Comparison of ENCODE assay signal across 8 cellular contexts in the genomic region with DNA sequence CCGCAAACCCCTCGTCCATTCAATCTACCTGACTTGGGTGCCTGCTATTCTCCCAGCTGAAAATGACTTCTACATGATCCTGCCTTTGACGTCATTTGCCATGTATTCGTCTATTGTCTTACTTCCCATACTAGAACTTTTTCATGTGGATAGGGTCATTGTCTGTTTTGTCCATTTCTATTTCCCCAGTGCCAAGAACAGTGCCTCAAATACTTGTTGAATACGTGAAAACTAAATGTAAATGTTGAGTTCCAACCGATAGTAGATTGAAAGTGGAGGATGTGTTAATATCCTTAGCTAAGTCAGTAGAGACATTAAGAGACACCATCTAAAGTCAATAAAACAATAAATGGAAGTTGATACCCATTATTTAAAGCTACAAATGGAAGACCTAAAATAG. TPM values are rescaled to one million over a fixed set of nuclear protein-coding genes. Genes with fewer than 3 reads are reported as not detected.
A peak's percentile ranks its signal among the peaks of the same experiment; 100 is the strongest.
DNase-seq lines count a peak whose midpoint lies in the region; ATAC-seq and TF ChIP-seq lines count a peak whose summit lies in the region.

No MANE protein-coding gene starts in this region.

- WGBS in tibial nerve, 2 donors = 38% methylated on average over 6 of the region's 6 CpGs

- DNase-seq in activated CD8-positive, alpha-beta memory T cell treated with anti-CD3 and anti-CD28 coated beads, Interleukin-2, amount 10 ng/mL, durations not matched to agents 7 days and 5 days = no peak
- no peak for DNase-seq in activated CD8-positive, alpha-beta memory T cell treated with anti-CD3 and anti-CD28 coated beads for 24 hours
- DNase-seq in activated T-helper 1 cell treated with anti-CD3 and anti-CD28 coated beads, Interleukin-12 subunit alpha, Interleukin-12 subunit beta, Interleukin-2, Interleukin-4 antibody, amounts not matched to agents 30 ng/mL and 10 ng/mL and 1 ng/mL, durations not matched to agents 14 hours and 24 hours and 36 hours (ENCODE audit: low spot score) = no peak
- DNase-seq in kidney tubule cell (ENCODE audit: low spot score) (peak; percentile 33), tibial nerve (ENCODE audit: low spot score in 2 of 2) (no peak), AG08396 (ENCODE audit: low spot score) (no peak), NCI-H526 (lab: John Stamatoyannopoulos, UW) (no peak)

- no peaks in the 10 kb centered on the region for H3K27me3 Mint-ChIP-seq in activated CD8-positive, alpha-beta memory T cell treated with anti-CD3 and anti-CD28 coated beads, Interleukin-2, amount 10 ng/mL, durations not matched to agents 7 days and 5 days
- no peaks in the 10 kb centered on the region for H3K27me3 Mint-ChIP-seq in activated T-helper 1 cell treated with anti-CD3 and anti-CD28 coated beads, Interleukin-12 subunit alpha, Interleukin-12 subunit beta, Interleukin-2, Interleukin-4 antibody, amounts not matched to agents 30 ng/mL and 10 ng/mL and 1 ng/mL, durations not matched to agents 14 hours and 24 hours and 36 hours (ENCODE audit: insufficient read depth)

- intact Hi-C loops in activated T-helper 1 cell treated with anti-CD3 and anti-CD28 coated beads, Interleukin-12 subunit alpha, Interleukin-12 subunit beta, Interleukin-2, Interleukin-4 antibody, amounts not matched to agents 30 ng/mL and 10 ng/mL and 1 ng/mL, durations not matched to agents 14 hours and 24 hours and 36 hours (cut with micrococcal nuclease) = loop anchor here (5.0 kb wide), 2 partner anchors 420 to 1085 kb away; no protein-coding TSS in a partner anchor

- no peak for TF ChIP-seq CTCF in tibial nerve (IDR thresholded peaks at IDR 0.05)

- peaks cover 41% of the 10 kb centered on the region for H3K4me1 Mint-ChIP-seq in activated CD8-positive, alpha-beta memory T cell treated with anti-CD3 and anti-CD28 coated beads, Interleukin-2, amount 10 ng/mL, durations not matched to agents 7 days and 5 days
- H3K4me1 Mint-ChIP-seq in activated T-helper 1 cell treated with anti-CD3 and anti-CD28 coated beads, Interleukin-12 subunit alpha, Interleukin-12 subunit beta, Interleukin-2, Interleukin-4 antibody, amounts not matched to agents 30 ng/mL and 10 ng/mL and 1 ng/mL, durations not matched to agents 14 hours and 24 hours and 36 hours (ENCODE audit: low read depth) = peaks cover 46% of the 10 kb centered on the region

- no peaks in the 10 kb centered on the region for H3K27me3 ChIP-seq in tibial nerve

- CTCF ChIA-PET in activated CD8-positive, alpha-beta memory T cell treated with anti-CD3 and anti-CD28 coated beads, Interleukin-2, amount 10 ng/mL, durations not matched to agents 7 days and 5 days (lab: Charles Lee) = interaction anchor here (0.6 to 4.8 kb wide), 5 partner anchors 30 to 473 kb away, joined by 3 to 21 read pairs (median 3); partner anchors contain the start of gene OR51D1

- ATAC-seq in activated CD8-positive, alpha-beta memory T cell treated with anti-CD3 and anti-CD28 coated beads, Interleukin-2, amount 10 ng/mL, durations not matched to agents 7 days and 5 days = no peak
- ATAC-seq in GM21737 (IDR thresholded peaks at IDR 0.05; ENCODE audit: unreplicated experiment) = no peak

- H3K4me3 ChIP-seq in tibial nerve = peak overlapping the region; percentile 62 to 78 (median 64)

- H3K4me3 Mint-ChIP-seq in activated CD8-positive, alpha-beta memory T cell treated with anti-CD3 and anti-CD28 coated beads, Interleukin-2, amount 10 ng/mL, durations not matched to agents 7 days and 5 days = peak overlapping the region; percentile 87
- H3K4me3 Mint-ChIP-seq in activated T-helper 1 cell treated with anti-CD3 and anti-CD28 coated beads, Interleukin-12 subunit alpha, Interleukin-12 subunit beta, Interleukin-2, Interleukin-4 antibody, amounts not matched to agents 30 ng/mL and 10 ng/mL and 1 ng/mL, durations not matched to agents 14 hours and 24 hours and 36 hours = peak overlapping the region; percentile 92

- H3K4me1 ChIP-seq in tibial nerve = peaks cover 0 to 27% (median 11%) of the 10 kb centered on the region in 4 donors

- peaks cover 0 to 31% (median 2%) of the 10 kb centered on the region in 3 donors for H3K36me3 ChIP-seq in tibial nerve

- TF ChIP-seq EP300 in tibial nerve (IDR thresholded peaks at IDR 0.05) = no peak

- no peaks in the 10 kb centered on the region for H3K9me3 ChIP-seq in tibial nerve

- H3K36me3 Mint-ChIP-seq in activated CD8-positive, alpha-beta memory T cell treated with anti-CD3 and anti-CD28 coated beads, Interleukin-2, amount 10 ng/mL, durations not matched to agents 7 days and 5 days = peaks cover 13% of the 10 kb centered on the region
- H3K36me3 Mint-ChIP-seq in activated T-helper 1 cell treated with anti-CD3 and anti-CD28 coated beads, Interleukin-12 subunit alpha, Interleukin-12 subunit beta, Interleukin-2, Interleukin-4 antibody, amounts not matched to agents 30 ng/mL and 10 ng/mL and 1 ng/mL, durations not matched to agents 14 hours and 24 hours and 36 hours (ENCODE audit: low read depth) = peaks cover 14% of the 10 kb centered on the region

- no peak for TF ChIP-seq POLR2A in tibial nerve (IDR thresholded peaks at IDR 0.05)

- H3K9me3 Mint-ChIP-seq in activated CD8-positive, alpha-beta memory T cell treated with anti-CD3 and anti-CD28 coated beads, Interleukin-2, amount 10 ng/mL, durations not matched to agents 7 days and 5 days (ENCODE audit: low read depth) = no peaks in the 10 kb centered on the region
- peaks cover 3% of the 10 kb centered on the region for H3K9me3 Mint-ChIP-seq in activated T-helper 1 cell treated with anti-CD3 and anti-CD28 coated beads, Interleukin-12 subunit alpha, Interleukin-12 subunit beta, Interleukin-2, Interleukin-4 antibody, amounts not matched to agents 30 ng/mL and 10 ng/mL and 1 ng/mL, durations not matched to agents 14 hours and 24 hours and 36 hours

- H3K27ac Mint-ChIP-seq in activated CD8-positive, alpha-beta memory T cell treated with anti-CD3 and anti-CD28 coated beads, Interleukin-2, amount 10 ng/mL, durations not matched to agents 7 days and 5 days = peak overlapping the region; percentile 92
- peak overlapping the region; percentile 88 for H3K27ac Mint-ChIP-seq in activated T-helper 1 cell treated with anti-CD3 and anti-CD28 coated beads, Interleukin-12 subunit alpha, Interleukin-12 subunit beta, Interleukin-2, Interleukin-4 antibody, amounts not matched to agents 30 ng/mL and 10 ng/mL and 1 ng/mL, durations not matched to agents 14 hours and 24 hours and 36 hours

- peak overlapping the region; percentile 83 to 94 (median 89) for H3K27ac ChIP-seq in tibial nerve

RNA-seq across cellular contexts. Expression of gene TRIM68, which starts 0.9 kb away (rescaled TPM):
- 10 to 100 TPM; 14.9 to 15.9 TPM for total RNA-seq in activated CD8-positive, alpha-beta memory T cell treated with anti-CD3 and anti-CD28 coated beads, Interleukin-2, amount 10 ng/mL, durations not matched to agents 7 days and 5 days
- total RNA-seq in activated T-helper 1 cell treated with anti-CD3 and anti-CD28 coated beads, Interleukin-12 subunit alpha, Interleukin-12 subunit beta, Interleukin-2, Interleukin-4 antibody, amounts not matched to agents 30 ng/mL and 10 ng/mL and 1 ng/mL, durations not matched to agents 14 hours and 24 hours and 36 hours = 8.2 and 9.4 TPM in 2 replicates
- 10 to 100 TPM in 3 of 4 donors, 1 to 10 TPM in 1; 8.1 to 14.2 (median 11.8) TPM for total RNA-seq in tibial nerve

RNA-seq across cellular contexts. Expression of gene OR52I1, which starts 13.3 kb away (rescaled TPM):
- not detected for total RNA-seq in activated CD8-positive, alpha-beta memory T cell treated with anti-CD3 and anti-CD28 coated beads, Interleukin-2, amount 10 ng/mL, durations not matched to agents 7 days and 5 days
- not detected in 2 replicates for total RNA-seq in activated T-helper 1 cell treated with anti-CD3 and anti-CD28 coated beads, Interleukin-12 subunit alpha, Interleukin-12 subunit beta, Interleukin-2, Interleukin-4 antibody, amounts not matched to agents 30 ng/mL and 10 ng/mL and 1 ng/mL, durations not matched to agents 14 hours and 24 hours and 36 hours
- total RNA-seq in tibial nerve = not detected

RNA-seq across cellular contexts. Expression of gene OR52I2, which starts 25.6 kb away (rescaled TPM):
- not detected for total RNA-seq in activated CD8-positive, alpha-beta memory T cell treated with anti-CD3 and anti-CD28 coated beads, Interleukin-2, amount 10 ng/mL, durations not matched to agents 7 days and 5 days
- total RNA-seq in activated T-helper 1 cell treated with anti-CD3 and anti-CD28 coated beads, Interleukin-12 subunit alpha, Interleukin-12 subunit beta, Interleukin-2, Interleukin-4 antibody, amounts not matched to agents 30 ng/mL and 10 ng/mL and 1 ng/mL, durations not matched to agents 14 hours and 24 hours and 36 hours = not detected in 2 replicates
- total RNA-seq in tibial nerve = not detected

RNA-seq across cellular contexts. Expression of gene OR51D1, which starts 30.2 kb away (rescaled TPM):
- total RNA-seq in activated CD8-positive, alpha-beta memory T cell treated with anti-CD3 and anti-CD28 coated beads, Interleukin-2, amount 10 ng/mL, durations not matched to agents 7 days and 5 days = not detected
- not detected in 2 replicates for total RNA-seq in activated T-helper 1 cell treated with anti-CD3 and anti-CD28 coated beads, Interleukin-12 subunit alpha, Interleukin-12 subunit beta, Interleukin-2, Interleukin-4 antibody, amounts not matched to agents 30 ng/mL and 10 ng/mL and 1 ng/mL, durations not matched to agents 14 hours and 24 hours and 36 hours
- total RNA-seq in tibial nerve = not detected

RNA-seq across cellular contexts. Expression of gene OR51E1, which starts 36.7 kb away (rescaled TPM):
- total RNA-seq in activated CD8-positive, alpha-beta memory T cell treated with anti-CD3 and anti-CD28 coated beads, Interleukin-2, amount 10 ng/mL, durations not matched to agents 7 days and 5 days = not detected
- total RNA-seq in activated T-helper 1 cell treated with anti-CD3 and anti-CD28 coated beads, Interleukin-12 subunit alpha, Interleukin-12 subunit beta, Interleukin-2, Interleukin-4 antibody, amounts not matched to agents 30 ng/mL and 10 ng/mL and 1 ng/mL, durations not matched to agents 14 hours and 24 hours and 36 hours = not detected in 2 replicates
- total RNA-seq in tibial nerve = under 1 TPM; 0.21 to 0.39 (median 0.26) TPM
